Comparison of ENCODE assay signal across 6 cellular contexts in genomic region chr22:15714125-15714524, GRCh38. TPM values are rescaled to one million over a fixed set of nuclear protein-coding genes. Genes with fewer than 3 reads are reported as not detected.
"Had no signal": no experiment of that assay in that cellular context is flagged by ENCODE, and none has a peak within 500 bp of the region (broad histone marks: within the 10 kb centered on the region; RNA-seq: fewer than 3 reads in every experiment).

No MANE protein-coding gene starts in this region.

RNA-seq across cellular contexts. Expression of gene POTEH, which starts 24.3 kb away (rescaled TPM):
- polyA plus RNA-seq: endothelial cell of umbilical vein, esophagus, fibroblast of lung, foreskin keratinocyte, heart left ventricle, heart right ventricle had no signal
